In the genomic region with DNA sequence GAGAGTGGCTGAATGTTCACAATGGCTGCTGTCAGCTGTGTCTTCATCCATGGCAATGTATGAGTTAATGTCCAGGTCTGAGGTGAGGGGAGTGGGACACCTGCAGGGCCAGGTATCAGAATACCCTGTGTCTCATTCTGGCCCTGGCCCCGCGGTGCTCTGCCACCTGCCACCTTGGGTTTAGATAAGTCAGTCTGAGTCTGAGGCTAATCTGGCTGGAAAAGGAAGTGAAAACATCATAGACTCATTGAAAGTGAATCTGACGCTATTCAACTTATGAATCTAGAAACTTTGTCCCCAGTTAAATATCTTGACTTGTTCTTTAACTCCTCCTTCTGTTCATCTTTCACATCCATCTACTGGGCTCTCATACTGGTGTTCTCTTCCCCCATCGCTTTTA, we compare ENCODE assay signal across 12 cellular contexts.
DNase-seq lines count a peak whose midpoint lies in the region; ATAC-seq and TF ChIP-seq lines count a peak whose summit lies in the region.
"Had no signal": no experiment of that assay in that cellular context is flagged by ENCODE, and none has a peak within 500 bp of the region (broad histone marks: within the 10 kb centered on the region; RNA-seq: fewer than 3 reads in every experiment).

No MANE protein-coding gene starts in this region.

- ATAC-seq in HG02588 (IDR thresholded peaks at IDR 0.05; ENCODE audit: unreplicated experiment) (peak; percentile 95), HG03196 (IDR thresholded peaks at IDR 0.05; ENCODE audit: unreplicated experiment) (peak; percentile 91)

- H3K4me3 ChIP-seq in Caco-2 (ENCODE audit: low read depth, low read length) = no peak overlapping the region

- H3K27ac Mint-ChIP-seq in Caco-2 (ENCODE audit: unreplicated experiment) = no peak overlapping the region

- H3K4me1 ChIP-seq in Caco-2 = no peaks in the 10 kb centered on the region

- POLR2A ChIA-PET in Caco-2 (lab: Charles Lee) = no interaction called here

- no peaks in the 10 kb centered on the region for H3K36me3 Mint-ChIP-seq in Caco-2 (ENCODE audit: insufficient read depth, unreplicated experiment)

- TF ChIP-seq CTCF in GM10266 (IDR thresholded peaks at IDR 0.05; ENCODE audit: control insufficient read depth, insufficient read depth, low read depth, missing control alignments) (no peak), Caco-2 (IDR thresholded peaks at IDR 0.05; ENCODE audit: insufficient read depth in 1 of 2, low read depth in 1 of 2, low read length in 1 of 2, severe bottlenecking in 1 of 2, unreplicated experiment in 1 of 2) (no peak)

- no peaks in the 10 kb centered on the region for H3K36me3 ChIP-seq in Caco-2 (ENCODE audit: control insufficient read depth, insufficient read depth, low read length)

- intact Hi-C loops in Caco-2 (cut with micrococcal nuclease; ENCODE audit: unreplicated experiment) = no loop called here

- no peaks in the 10 kb centered on the region for H3K9me3 ChIP-seq in Caco-2

- DNase-seq in GM10266 (ENCODE audit: extremely low spot score) (peak; percentile 54), GM19240 (ENCODE audit: insufficient read length, low spot score) (peak; percentile 8), Caco-2 (no peak), cerebellar cortex (ENCODE audit: low spot score) (no peak), kidney tubule cell (ENCODE audit: low spot score) (no peak)
- no peak for DNase-seq in activated CD4-positive, CD25-positive, alpha-beta regulatory T cell treated with anti-CD3 and anti-CD28 coated beads, Interleukin-2, amount 50 U/mL, for 72 hours
- DNase-seq: activated CD4-positive, alpha-beta T cell treated with anti-CD3 and anti-CD28 coated beads for 48 hours; cerebellar nuclear complex; DMS79 treated with DMSO at 0.1 percent for 48 hours; Kasumi-1 had no signal

- no peaks in the 10 kb centered on the region for H3K27me3 ChIP-seq in Caco-2 (replicated peaks; ENCODE audit: control insufficient read depth, insufficient read depth, low read length)

- H3K4me3 Mint-ChIP-seq in Caco-2 (ENCODE audit: unreplicated experiment) = no peak overlapping the region

- H3K4me1 Mint-ChIP-seq in Caco-2 (ENCODE audit: low read depth, unreplicated experiment) = no peaks in the 10 kb centered on the region

- H3K9me3 Mint-ChIP-seq in Caco-2 (ENCODE audit: unreplicated experiment) = peaks cover 16% of the 10 kb centered on the region

- CTCF ChIA-PET in Caco-2 (lab: Charles Lee) = no interaction called here

- BruUV-seq in Caco-2 (replicated peaks; lab: Mats Ljungman, UMichigan) = no TSS peak

- no peaks in the 10 kb centered on the region for H3K27me3 Mint-ChIP-seq in Caco-2 (ENCODE audit: insufficient read depth, unreplicated experiment)

Comparison
In these comparisons a context has a peak if more than half of its experiments do, and no peak if none do; other contexts are left out.
1. DNase-seq: peak in GM10266 (single experiment) and GM19240 (single experiment); none in Caco-2 (0 of 2), cerebellar cortex (single experiment), activated CD4-positive, CD25-positive, alpha-beta regulatory T cell treated with anti-CD3 and anti-CD28 coated beads, Interleukin-2, amount 50 U/mL, for 72 hours (single experiment) and kidney tubule cell (single experiment).